Comparison of ENCODE assay signal across 8 cellular contexts in the genomic region with DNA sequence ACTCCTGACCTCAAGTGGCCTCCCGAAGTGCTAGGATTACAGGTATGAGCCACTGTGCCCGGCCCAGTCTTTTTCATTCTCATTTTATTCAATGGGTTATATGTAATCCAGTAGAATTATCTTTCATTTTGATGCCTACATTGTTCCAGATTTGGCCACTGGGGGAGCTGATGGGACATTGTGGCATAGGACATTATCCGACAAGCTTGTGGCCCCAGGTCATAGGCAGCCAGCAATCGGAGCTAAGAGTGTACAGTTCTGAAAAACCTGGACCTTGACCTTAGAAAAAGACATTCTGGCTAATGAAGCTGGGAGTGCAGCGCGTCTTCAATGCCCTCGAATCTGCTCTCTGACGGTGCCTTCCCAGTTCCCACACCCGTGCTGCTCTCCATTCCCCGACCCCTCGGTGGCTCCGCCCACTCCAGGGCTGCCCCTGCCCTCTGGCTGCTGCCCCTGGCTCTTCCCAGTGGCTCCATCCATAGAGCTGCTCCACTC.
A peak's percentile ranks its signal among the peaks of the same experiment; 100 is the strongest.
DNase-seq lines count a peak whose midpoint lies in the region; ATAC-seq and TF ChIP-seq lines count a peak whose summit lies in the region.

No MANE protein-coding gene starts in this region.

- ATAC-seq in HG03442 (IDR thresholded peaks at IDR 0.05; ENCODE audit: unreplicated experiment): peak; percentile 72
- ATAC-seq in upper lobe of left lung (ENCODE audit: low FRiP score in 2 of 2): peak in 1 of 2 donors; percentile 49
- ATAC-seq in GM19397 (IDR thresholded peaks at IDR 0.05; ENCODE audit: unreplicated experiment): no peak

- no peak for TF ChIP-seq EP300 in upper lobe of left lung (IDR thresholded peaks at IDR 0.05)

- no peak overlapping the region for H3K27ac ChIP-seq in upper lobe of left lung

- no peaks in the 10 kb centered on the region for H3K4me1 ChIP-seq in upper lobe of left lung

- H3K9me3 ChIP-seq in upper lobe of left lung: no peaks in the 10 kb centered on the region

- no peaks in the 10 kb centered on the region for H3K27me3 ChIP-seq in upper lobe of left lung

- peak in 5 of 6 experiments; percentile 31 to 53 (median 36) for TF ChIP-seq CTCF in upper lobe of left lung (IDR thresholded peaks at IDR 0.05)

- DNase-seq in stimulated activated naive CD4-positive, alpha-beta T cell (lab: John Stamatoyannopoulos, UW): peak in 4 of 6 experiments; percentile 11 to 51 (median 24)
- no peak for DNase-seq in stimulated activated naive CD4-positive, alpha-beta T cell treated with Interleukin-2 at 50 U/mL for 16 hours (lab: John Stamatoyannopoulos, UW)
- peak; percentile 24 for DNase-seq in SHP77 treated with DMSO at 0.1 percent for 48 hours (lab: John Stamatoyannopoulos, UW)
- peak; percentile 46 for DNase-seq in cerebellar cortex (ENCODE audit: low spot score)
- DNase-seq in medulla oblongata (ENCODE audit: extremely low spot score): peak; percentile 74
- DNase-seq in upper lobe of left lung: peak in 1 of 2 donors; percentile 69

- TF ChIP-seq POLR2A in upper lobe of left lung (IDR thresholded peaks at IDR 0.05): no peak

- WGBS in upper lobe of left lung, 2 donors: 23 to 25% methylated on average over 12 of the region's 12 CpGs

- H3K4me3 ChIP-seq in upper lobe of left lung: no peak overlapping the region

- no peaks in the 10 kb centered on the region for H3K36me3 ChIP-seq in upper lobe of left lung
